Comparison of ENCODE assay signal across 33 cellular contexts in genomic region chr18:3099327-3099726, GRCh38.
"Had no signal": no experiment of that assay in that cellular context is flagged by ENCODE, and none has a peak within 500 bp of the region (broad histone marks: within the 10 kb centered on the region; RNA-seq: fewer than 3 reads in every experiment).

No MANE protein-coding gene starts in this region.

- H3K4me3 ChIP-seq: ascending aorta had no signal

- H3K27me3 ChIP-seq: ascending aorta had no signal

- H3K9me3 Mint-ChIP-seq: activated B cell treated with CpG ODN at 0.5 μM for 24 hours; activated CD4-positive, alpha-beta memory T cell treated with anti-CD3 and anti-CD28 coated beads, Interleukin-2, amount 10 ng/mL, durations not matched to agents 7 days and 5 days; activated CD4-positive, alpha-beta T cell treated with anti-CD3 and anti-CD28 coated beads, Interleukin-2, amount 10 ng/mL, durations not matched to agents 7 days and 5 days; activated naive CD8-positive, alpha-beta T cell treated with anti-CD3 and anti-CD28 coated beads, Interleukin-2, amount 50 U/mL, for 24 hours; activated T-cell treated with anti-CD3 and anti-CD28 coated beads, Interleukin-2, amount 50 U/mL, for 24 hours; activated T-helper 2 cell treated with anti-CD3 and anti-CD28 coated beads, Interferon-gamma antibody, Interleukin-2, Interleukin-4, amounts not matched to agents 10 μg/mL and 5 μg/mL and 100 μg/mL, durations not matched to agents 14 hours and 24 hours and 36 hours; brain; T-helper 1 cell treated with Interleukin-12 subunit alpha and Interleukin-12 subunit beta and Interleukin-4 antibody, amounts not matched to agents 30 μg/mL and 1 μg/mL, for 36 hours; T-helper 2 cell treated with Interferon-gamma antibody and Interleukin-4, amounts not matched to agents 5 μg/mL and 100 μg/mL, for 36 hours had no signal

- H3K27me3 Mint-ChIP-seq: activated B cell treated with CpG ODN at 0.5 μM for 24 hours; activated CD4-positive, alpha-beta memory T cell treated with anti-CD3 and anti-CD28 coated beads, Interleukin-2, amount 10 ng/mL, durations not matched to agents 7 days and 5 days; activated CD4-positive, alpha-beta T cell treated with anti-CD3 and anti-CD28 coated beads for 36 hours; activated CD4-positive, alpha-beta T cell treated with anti-CD3 and anti-CD28 coated beads, Interleukin-2, amount 10 ng/mL, durations not matched to agents 7 days and 5 days; activated CD8-positive, alpha-beta memory T cell treated with anti-CD3 and anti-CD28 coated beads, Interleukin-2, amount 10 ng/mL, durations not matched to agents 7 days and 5 days; activated naive CD8-positive, alpha-beta T cell treated with anti-CD3 and anti-CD28 coated beads, Interleukin-2, amount 10 ng/mL, durations not matched to agents 7 days and 5 days; activated naive CD8-positive, alpha-beta T cell treated with anti-CD3 and anti-CD28 coated beads, Interleukin-2, amount 50 U/mL, for 24 hours; activated T-cell treated with anti-CD3 and anti-CD28 coated beads, Interleukin-2, amount 50 U/mL, for 24 hours; brain had no signal

- H3K27ac ChIP-seq: ascending aorta, VCaP had no signal

- H3K4me1 Mint-ChIP-seq: activated B cell treated with CpG ODN at 0.5 μM for 24 hours had no signal

- DNase-seq: activated B cell treated with CpG ODN at 0.5 μM for 24 hours; activated CD4-positive, alpha-beta memory T cell treated with anti-CD3 and anti-CD28 coated beads, Interleukin-2, amount 10 ng/mL, durations not matched to agents 7 days and 5 days; activated CD4-positive, alpha-beta T cell treated with anti-CD3 and anti-CD28 coated beads for 1 hour; activated CD4-positive, alpha-beta T cell treated with anti-CD3 and anti-CD28 coated beads for 36 hours; activated CD4-positive, alpha-beta T cell treated with anti-CD3 and anti-CD28 coated beads for 48 hours; activated CD4-positive, alpha-beta T cell treated with anti-CD3 and anti-CD28 coated beads, Interleukin-2, amount 10 ng/mL, durations not matched to agents 7 days and 5 days; activated CD4-positive, alpha-beta T cell treated with anti-CD3 and anti-CD28 coated beads, Interleukin-2, amount 50 U/mL, for 48 hours; activated CD8-positive, alpha-beta memory T cell treated with anti-CD3 and anti-CD28 coated beads for 24 hours; activated CD8-positive, alpha-beta memory T cell treated with anti-CD3 and anti-CD28 coated beads, Interleukin-2, amount 10 ng/mL, durations not matched to agents 7 days and 5 days; activated CD8-positive, alpha-beta memory T cell treated with anti-CD3 and anti-CD28 coated beads, Interleukin-2, amount 50 U/mL, for 48 hours; activated CD8-positive, alpha-beta T cell treated with anti-CD3 and anti-CD28 coated beads, Interleukin-2, amount 10 ng/mL, durations not matched to agents 7 days and 5 days; activated effector memory CD4-positive, alpha-beta T cell treated with Interleukin-2 at 50 U/mL for 16 hours; activated gamma-delta T cell; activated naive CD4-positive, alpha-beta T cell treated with anti-CD3 and anti-CD28 coated beads, Interleukin-2, amount 50 U/mL, for 16 hours; activated naive CD4-positive, alpha-beta T cell treated with Interleukin-2 at 50 U/mL for 16 hours; activated naive CD8-positive, alpha-beta T cell treated with anti-CD3 and anti-CD28 coated beads, Interleukin-2, amount 10 ng/mL, durations not matched to agents 7 days and 5 days; activated naive CD8-positive, alpha-beta T cell treated with anti-CD3 and anti-CD28 coated beads, Interleukin-2, amount 50 U/mL, for 24 hours; activated T-cell treated with anti-CD3 and anti-CD28 coated beads, Interleukin-2, amount 50 U/mL, for 24 hours; activated T-cell treated with anti-CD3 and anti-CD28 coated beads, Interleukin-2, amount 50 U/mL, for 48 hours; amygdala; anterior cingulate cortex; central memory CD4-positive, alpha-beta T cell; SW 1271; T-helper 1 cell; T-helper 2 cell; T-helper 9 cell had no signal

- ATAC-seq: activated CD4-positive, alpha-beta T cell treated with anti-CD3 and anti-CD28 coated beads for 36 hours; activated CD4-positive, CD25-positive, alpha-beta regulatory T cell treated with anti-CD3 and anti-CD28 coated beads, Interleukin-2, amount 50 U/mL, for 24 hours; activated CD8-positive, alpha-beta memory T cell treated with anti-CD3 and anti-CD28 coated beads, Interleukin-2, amount 10 ng/mL, durations not matched to agents 7 days and 5 days; activated CD8-positive, alpha-beta T cell treated with anti-CD3 and anti-CD28 coated beads, Interleukin-2, amount 10 ng/mL, durations not matched to agents 7 days and 5 days had no signal

- H3K36me3 Mint-ChIP-seq: activated CD8-positive, alpha-beta memory T cell treated with anti-CD3 and anti-CD28 coated beads, Interleukin-2, amount 10 ng/mL, durations not matched to agents 7 days and 5 days; activated naive CD8-positive, alpha-beta T cell treated with anti-CD3 and anti-CD28 coated beads, Interleukin-2, amount 10 ng/mL, durations not matched to agents 7 days and 5 days; brain had no signal

- H3K9me3 ChIP-seq: ascending aorta had no signal

- H3K27ac Mint-ChIP-seq: activated B cell treated with CpG ODN at 0.5 μM for 24 hours; activated CD4-positive, alpha-beta memory T cell treated with anti-CD3 and anti-CD28 coated beads, Interleukin-2, amount 10 ng/mL, durations not matched to agents 7 days and 5 days; activated CD4-positive, alpha-beta T cell treated with anti-CD3 and anti-CD28 coated beads for 36 hours; activated CD4-positive, alpha-beta T cell treated with anti-CD3 and anti-CD28 coated beads, Interleukin-2, amount 10 ng/mL, durations not matched to agents 7 days and 5 days; activated CD8-positive, alpha-beta memory T cell treated with anti-CD3 and anti-CD28 coated beads, Interleukin-2, amount 10 ng/mL, durations not matched to agents 7 days and 5 days; activated CD8-positive, alpha-beta T cell treated with anti-CD3 and anti-CD28 coated beads, Interleukin-2, amount 10 ng/mL, durations not matched to agents 7 days and 5 days; activated naive CD8-positive, alpha-beta T cell treated with anti-CD3 and anti-CD28 coated beads, Interleukin-2, amount 10 ng/mL, durations not matched to agents 7 days and 5 days; activated naive CD8-positive, alpha-beta T cell treated with anti-CD3 and anti-CD28 coated beads, Interleukin-2, amount 50 U/mL, for 24 hours; activated T-cell treated with anti-CD3 and anti-CD28 coated beads, Interleukin-2, amount 50 U/mL, for 24 hours; activated T-helper 2 cell treated with anti-CD3 and anti-CD28 coated beads, Interferon-gamma antibody, Interleukin-2, Interleukin-4, amounts not matched to agents 10 μg/mL and 5 μg/mL and 100 μg/mL, durations not matched to agents 14 hours and 24 hours and 36 hours; T-helper 1 cell treated with Interleukin-12 subunit alpha and Interleukin-12 subunit beta and Interleukin-4 antibody, amounts not matched to agents 30 μg/mL and 1 μg/mL, for 36 hours; T-helper 2 cell treated with Interferon-gamma antibody and Interleukin-4, amounts not matched to agents 5 μg/mL and 100 μg/mL, for 36 hours had no signal

- H3K4me3 Mint-ChIP-seq: activated B cell treated with CpG ODN at 0.5 μM for 24 hours; activated CD4-positive, alpha-beta memory T cell treated with anti-CD3 and anti-CD28 coated beads, Interleukin-2, amount 10 ng/mL, durations not matched to agents 7 days and 5 days; activated CD4-positive, alpha-beta T cell treated with anti-CD3 and anti-CD28 coated beads for 36 hours; activated CD4-positive, alpha-beta T cell treated with anti-CD3 and anti-CD28 coated beads, Interleukin-2, amount 10 ng/mL, durations not matched to agents 7 days and 5 days; activated CD8-positive, alpha-beta memory T cell treated with anti-CD3 and anti-CD28 coated beads, Interleukin-2, amount 10 ng/mL, durations not matched to agents 7 days and 5 days; activated CD8-positive, alpha-beta T cell treated with anti-CD3 and anti-CD28 coated beads, Interleukin-2, amount 10 ng/mL, durations not matched to agents 7 days and 5 days; activated naive CD8-positive, alpha-beta T cell treated with anti-CD3 and anti-CD28 coated beads, Interleukin-2, amount 10 ng/mL, durations not matched to agents 7 days and 5 days; activated naive CD8-positive, alpha-beta T cell treated with anti-CD3 and anti-CD28 coated beads, Interleukin-2, amount 50 U/mL, for 24 hours; activated T-cell treated with anti-CD3 and anti-CD28 coated beads, Interleukin-2, amount 50 U/mL, for 24 hours; brain; T-helper 1 cell treated with Interleukin-12 subunit alpha and Interleukin-12 subunit beta and Interleukin-4 antibody, amounts not matched to agents 30 μg/mL and 1 μg/mL, for 36 hours; T-helper 2 cell treated with Interferon-gamma antibody and Interleukin-4, amounts not matched to agents 5 μg/mL and 100 μg/mL, for 36 hours had no signal
